22 cellular contexts compared by ENCODE assay signal in the genomic region with DNA sequence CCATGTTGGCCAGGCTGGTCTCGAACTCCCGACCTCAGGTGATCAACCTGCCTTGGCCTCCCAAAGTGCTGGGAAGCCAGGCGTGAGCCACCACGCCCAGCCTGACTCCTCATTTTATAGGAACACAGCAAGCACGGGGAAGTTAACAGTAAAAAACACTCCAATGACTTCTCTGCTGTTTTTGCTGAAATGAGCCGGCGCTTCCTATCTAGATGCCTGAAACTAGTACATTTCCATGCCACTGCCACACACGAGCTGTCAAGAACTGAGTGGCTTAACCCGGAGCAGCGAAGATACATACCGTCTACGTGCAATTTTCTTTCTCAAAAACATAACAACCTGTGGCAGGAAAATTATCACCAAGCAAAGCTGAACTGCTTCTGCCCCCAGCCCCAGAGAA.
"Had no signal": no experiment of that assay in that cellular context is flagged by ENCODE, and none has a peak within 500 bp of the region (broad histone marks: within the 10 kb centered on the region; RNA-seq: fewer than 3 reads in every experiment).

No MANE protein-coding gene starts in this region.

- FAIRE-seq: endothelial cell of umbilical vein had no signal

- H3K27me3 Mint-ChIP-seq: activated CD4-positive, alpha-beta memory T cell treated with anti-CD3 and anti-CD28 coated beads for 36 hours; activated naive CD8-positive, alpha-beta T cell; stimulated activated memory B cell treated with anti-CD40 and anti-IgM and Interleukin-4, amounts not matched to agents 10 μg/mL and 1 μg/mL and 100 μg/mL, for 72 hours had no signal

- H3K9me3 Mint-ChIP-seq: activated CD4-positive, alpha-beta memory T cell treated with anti-CD3 and anti-CD28 coated beads for 36 hours; immature natural killer cell; stimulated activated memory B cell treated with anti-CD40 and anti-IgM and Interleukin-4, amounts not matched to agents 10 μg/mL and 1 μg/mL and 100 μg/mL, for 72 hours; T-helper 1 cell treated with Interleukin-12 subunit alpha and Interleukin-12 subunit beta and Interleukin-4 antibody, amounts not matched to agents 30 μg/mL and 1 μg/mL, for 36 hours had no signal

- H3K9me3 ChIP-seq: body of pancreas, esophagus squamous epithelium, left ventricle myocardium inferior, ovary, thoracic aorta, upper lobe of left lung had no signal

- H3K36me3 ChIP-seq: ovary had no signal

- ATAC-seq: body of pancreas; sciatic nerve; stimulated activated memory B cell treated with anti-CD40 and anti-IgM and Interleukin-4, amounts not matched to agents 10 μg/mL and 1 μg/mL and 100 μg/mL, for 72 hours had no signal

- H3K27ac Mint-ChIP-seq: activated CD4-positive, alpha-beta memory T cell treated with anti-CD3 and anti-CD28 coated beads for 36 hours; activated naive CD8-positive, alpha-beta T cell; immature natural killer cell; stimulated activated memory B cell treated with anti-CD40 and anti-IgM and Interleukin-4, amounts not matched to agents 10 μg/mL and 1 μg/mL and 100 μg/mL, for 72 hours; T-helper 1 cell treated with Interleukin-12 subunit alpha and Interleukin-12 subunit beta and Interleukin-4 antibody, amounts not matched to agents 30 μg/mL and 1 μg/mL, for 36 hours had no signal

- DNase-seq: activated CD4-positive, alpha-beta memory T cell treated with anti-CD3 and anti-CD28 coated beads for 36 hours; activated CD4-positive, alpha-beta T cell treated with anti-CD3 and anti-CD28 coated beads for 1 hour; activated T-cell treated with anti-CD3 and anti-CD28 coated beads for 4 hours; body of pancreas; central memory CD4-positive, alpha-beta T cell; cortex of kidney; effector CD8-positive, alpha-beta T cell; esophagus squamous epithelium; immature natural killer cell; left ventricle myocardium inferior; mammary epithelial cell; midbrain; ovary; stimulated activated CD4-positive, alpha-beta T cell treated with anti-CD3 and anti-CD28 coated beads, Interleukin-4, amount 100 ng/mL, for 24 hours; upper lobe of left lung had no signal

- H3K4me3 ChIP-seq: body of pancreas, esophagus squamous epithelium, left ventricle myocardium inferior, ovary, thoracic aorta, upper lobe of left lung had no signal

- H3K4me3 Mint-ChIP-seq: activated CD4-positive, alpha-beta memory T cell treated with anti-CD3 and anti-CD28 coated beads for 36 hours; activated naive CD8-positive, alpha-beta T cell; immature natural killer cell; stimulated activated memory B cell treated with anti-CD40 and anti-IgM and Interleukin-4, amounts not matched to agents 10 μg/mL and 1 μg/mL and 100 μg/mL, for 72 hours; T-helper 1 cell treated with Interleukin-12 subunit alpha and Interleukin-12 subunit beta and Interleukin-4 antibody, amounts not matched to agents 30 μg/mL and 1 μg/mL, for 36 hours had no signal

- H3K27me3 ChIP-seq: body of pancreas, esophagus squamous epithelium, ovary, upper lobe of left lung had no signal

- H3K27ac ChIP-seq: body of pancreas, left ventricle myocardium inferior, ovary, thoracic aorta, upper lobe of left lung, VCaP had no signal
